ENCODE assay signal across 29 cellular contexts in the genomic region with DNA sequence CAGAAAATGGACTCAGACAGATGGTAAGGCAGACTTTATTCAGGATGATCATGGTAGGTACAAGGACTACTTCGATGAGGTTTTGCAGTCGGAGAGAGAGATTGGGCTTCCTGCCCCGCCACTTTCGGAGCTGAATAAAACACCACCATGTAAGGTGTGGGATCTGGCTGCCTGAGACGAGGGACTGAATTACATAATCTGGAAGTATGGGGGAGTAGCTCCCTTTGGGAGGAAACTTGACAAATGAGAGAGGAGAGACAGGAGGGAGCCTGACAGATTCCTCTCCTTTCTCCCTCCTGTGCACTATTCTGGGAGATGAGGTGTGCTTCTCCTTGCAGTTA.
"Had no signal": no experiment of that assay in that cellular context is flagged by ENCODE, and none has a peak within 500 bp of the region (broad histone marks: within the 10 kb centered on the region; RNA-seq: fewer than 3 reads in every experiment).

No MANE protein-coding gene starts in this region.

- H3K27ac Mint-ChIP-seq: nephron, progenitor cell of endocrine pancreas, type B pancreatic cell had no signal

- H3K4me3 ChIP-seq: coronary artery, esophagus squamous epithelium, left lung, pancreas, right atrium auricular region, smooth muscle cell, stomach, testis, tibial artery had no signal

- H3K4me1 ChIP-seq: esophagus squamous epithelium, left lung, pancreas, right atrium auricular region, stomach, testis, tibial artery had no signal

- ATAC-seq: effector memory CD8-positive, alpha-beta T cell; left lung; naive thymus-derived CD4-positive, alpha-beta T cell; pancreas; sciatic nerve had no signal

- DNase-seq: dermis blood vessel endothelial cell; effector memory CD8-positive, alpha-beta T cell; erythroblast; esophagus squamous epithelium; foreskin melanocyte; glutamatergic neuron; hypothalamus; kidney; left lung; mammary epithelial cell; mesendoderm; midbrain; naive thymus-derived CD4-positive, alpha-beta T cell; pancreas; stimulated activated CD4-positive, alpha-beta T cell treated with anti-CD3 and anti-CD28 coated beads, Interleukin-12 subunit alpha, Interleukin-12 subunit beta, amount 100 ng/mL, for 4 hours; stimulated activated CD4-positive, alpha-beta T cell treated with anti-CD3 and anti-CD28 coated beads, Interleukin-1b, Interleukin-23, amount 100 ng/mL, for 48 hours; stimulated activated CD4-positive, alpha-beta T cell treated with anti-CD3 and anti-CD28 coated beads, Interleukin-4, amount 100 ng/mL, for 1 hour; stimulated activated CD8-positive, alpha-beta memory T cell treated with anti-CD3 and anti-CD28 coated beads, Interleukin-4, amount 100 ng/mL, for 48 hours; stimulated activated naive CD4-positive, alpha-beta T cell treated with Interleukin-2 at 50 U/mL for 16 hours; stomach; testis; tibial artery had no signal

- H3K27me3 ChIP-seq: esophagus squamous epithelium, left lung, pancreas, right atrium auricular region, stomach, testis, tibial artery had no signal

- H3K27me3 Mint-ChIP-seq: effector memory CD8-positive, alpha-beta T cell had no signal

- H3K27ac ChIP-seq: coronary artery, esophagus squamous epithelium, left lung, pancreas, right atrium auricular region, stomach, testis, tibial artery had no signal

- H3K36me3 Mint-ChIP-seq: type B pancreatic cell had no signal

- H3K9me3 ChIP-seq: left lung, pancreas, testis, tibial artery had no signal

- H3K4me3 Mint-ChIP-seq: effector memory CD8-positive, alpha-beta T cell; nephron; type B pancreatic cell had no signal

- H3K36me3 ChIP-seq: esophagus squamous epithelium, left lung, pancreas, right atrium auricular region, stomach, tibial artery had no signal
